ENCODE assay signal across 30 cellular contexts in genomic region chr3:37506968-37507535, GRCh38. TPM values are rescaled to one million over a fixed set of nuclear protein-coding genes. Genes with fewer than 3 reads are reported as not detected.
"Had no signal": no experiment of that assay in that cellular context is flagged by ENCODE, and none has a peak within 500 bp of the region (broad histone marks: within the 10 kb centered on the region; RNA-seq: fewer than 3 reads in every experiment).

No MANE protein-coding gene starts in this region.

- H3K9me3 Mint-ChIP-seq: activated B cell treated with CpG ODN at 0.5 μM for 24 hours; activated CD4-positive, alpha-beta memory T cell treated with anti-CD3 and anti-CD28 coated beads for 36 hours; activated naive CD4-positive, alpha-beta T cell treated with anti-CD3 and anti-CD28 coated beads for 36 hours; activated naive CD4-positive, alpha-beta T cell treated with anti-CD3 and anti-CD28 coated beads, Interleukin-2, amount 50 U/mL, for 24 hours; activated naive CD8-positive, alpha-beta T cell treated with anti-CD3 and anti-CD28 coated beads for 36 hours; activated naive CD8-positive, alpha-beta T cell treated with anti-CD3 and anti-CD28 coated beads, Interleukin-2, amount 50 U/mL, for 24 hours; activated T-helper 1 cell treated with anti-CD3 and anti-CD28 coated beads, Interleukin-12 subunit alpha, Interleukin-12 subunit beta, Interleukin-2, Interleukin-4 antibody, amounts not matched to agents 30 ng/mL and 10 ng/mL and 1 ng/mL, durations not matched to agents 14 hours and 24 hours and 36 hours; activated T-helper 2 cell treated with anti-CD3 and anti-CD28 coated beads, Interferon-gamma antibody, Interleukin-2, Interleukin-4, amounts not matched to agents 10 μg/mL and 5 μg/mL and 100 μg/mL, durations not matched to agents 14 hours and 24 hours and 36 hours; T-helper 2 cell treated with Interferon-gamma antibody and Interleukin-4, amounts not matched to agents 5 μg/mL and 100 μg/mL, for 36 hours had no signal

- ATAC-seq: activated CD4-positive, CD25-positive, alpha-beta regulatory T cell treated with anti-CD3 and anti-CD28 coated beads, Interleukin-2, amount 50 U/mL, for 24 hours; activated CD8-positive, alpha-beta memory T cell treated with anti-CD3 and anti-CD28 coated beads, Interleukin-2, amount 10 ng/mL, durations not matched to agents 7 days and 5 days; activated CD8-positive, alpha-beta T cell treated with anti-CD3 and anti-CD28 coated beads, Interleukin-2, amount 10 ng/mL, durations not matched to agents 7 days and 5 days; activated naive CD8-positive, alpha-beta T cell treated with anti-CD3 and anti-CD28 coated beads, Interleukin-2, amount 50 U/mL, for 24 hours; body of pancreas; esophagus mucosa; T-helper 17 cell had no signal

- H3K36me3 ChIP-seq: WERI-Rb-1 had no signal

- H3K27ac Mint-ChIP-seq: activated B cell treated with CpG ODN at 0.5 μM for 24 hours; activated CD4-positive, alpha-beta memory T cell treated with anti-CD3 and anti-CD28 coated beads for 36 hours; activated CD8-positive, alpha-beta memory T cell treated with anti-CD3 and anti-CD28 coated beads, Interleukin-2, amount 10 ng/mL, durations not matched to agents 7 days and 5 days; activated CD8-positive, alpha-beta T cell treated with anti-CD3 and anti-CD28 coated beads, Interleukin-2, amount 10 ng/mL, durations not matched to agents 7 days and 5 days; activated naive CD4-positive, alpha-beta T cell treated with anti-CD3 and anti-CD28 coated beads for 36 hours; activated naive CD4-positive, alpha-beta T cell treated with anti-CD3 and anti-CD28 coated beads, Interleukin-2, amount 50 U/mL, for 24 hours; activated naive CD8-positive, alpha-beta T cell treated with anti-CD3 and anti-CD28 coated beads for 36 hours; activated naive CD8-positive, alpha-beta T cell treated with anti-CD3 and anti-CD28 coated beads, Interleukin-2, amount 50 U/mL, for 24 hours; activated T-helper 1 cell treated with anti-CD3 and anti-CD28 coated beads, Interleukin-12 subunit alpha, Interleukin-12 subunit beta, Interleukin-2, Interleukin-4 antibody, amounts not matched to agents 30 ng/mL and 10 ng/mL and 1 ng/mL, durations not matched to agents 14 hours and 24 hours and 36 hours; activated T-helper 2 cell treated with anti-CD3 and anti-CD28 coated beads, Interferon-gamma antibody, Interleukin-2, Interleukin-4, amounts not matched to agents 10 μg/mL and 5 μg/mL and 100 μg/mL, durations not matched to agents 14 hours and 24 hours and 36 hours; T-helper 17 cell; T-helper 2 cell treated with Interferon-gamma antibody and Interleukin-4, amounts not matched to agents 5 μg/mL and 100 μg/mL, for 36 hours had no signal

- DNase-seq: activated B cell treated with CpG ODN at 0.5 μM for 24 hours; activated CD4-positive, alpha-beta memory T cell treated with anti-CD3 and anti-CD28 coated beads for 36 hours; activated CD4-positive, alpha-beta T cell treated with anti-CD3 and anti-CD28 coated beads for 48 hours; activated CD4-positive, alpha-beta T cell treated with anti-CD3 and anti-CD28 coated beads, Interleukin-2, amount 50 U/mL, for 1 hour; activated CD8-positive, alpha-beta memory T cell treated with anti-CD3 and anti-CD28 coated beads, Interleukin-2, amount 10 ng/mL, durations not matched to agents 7 days and 5 days; activated CD8-positive, alpha-beta memory T cell treated with anti-CD3 and anti-CD28 coated beads, Interleukin-2, amount 50 U/mL, for 4 hours; activated CD8-positive, alpha-beta T cell treated with anti-CD3 and anti-CD28 coated beads, Interleukin-2, amount 10 ng/mL, durations not matched to agents 7 days and 5 days; activated effector memory CD4-positive, alpha-beta T cell treated with anti-CD3 and anti-CD28 coated beads, Interleukin-2, amount 50 U/mL, for 16 hours; activated naive CD4-positive, alpha-beta T cell treated with anti-CD3 and anti-CD28 coated beads for 36 hours; activated naive CD8-positive, alpha-beta T cell treated with anti-CD3 and anti-CD28 coated beads for 36 hours; activated naive CD8-positive, alpha-beta T cell treated with anti-CD3 and anti-CD28 coated beads, Interleukin-2, amount 50 U/mL, for 24 hours; activated T-cell treated with anti-CD3 and anti-CD28 coated beads, Interleukin-2, amount 50 U/mL, for 1 hour; activated T-cell treated with anti-CD3 and anti-CD28 coated beads, Interleukin-2, amount 50 U/mL, for 48 hours; adrenal gland; amygdala; aorta; body of pancreas; caudate nucleus; effector CD8-positive, alpha-beta T cell; foreskin fibroblast; T-helper 1 cell; T-helper 17 cell; T1000; WERI-Rb-1 had no signal

- H3K9me3 ChIP-seq: adrenal gland, body of pancreas had no signal

- H3K27ac ChIP-seq: body of pancreas, WERI-Rb-1 had no signal

- H3K4me3 ChIP-seq: adrenal gland, body of pancreas had no signal

- H3K4me3 Mint-ChIP-seq: activated B cell treated with CpG ODN at 0.5 μM for 24 hours; activated CD4-positive, alpha-beta memory T cell treated with anti-CD3 and anti-CD28 coated beads for 36 hours; activated CD8-positive, alpha-beta memory T cell treated with anti-CD3 and anti-CD28 coated beads, Interleukin-2, amount 10 ng/mL, durations not matched to agents 7 days and 5 days; activated CD8-positive, alpha-beta T cell treated with anti-CD3 and anti-CD28 coated beads, Interleukin-2, amount 10 ng/mL, durations not matched to agents 7 days and 5 days; activated naive CD4-positive, alpha-beta T cell treated with anti-CD3 and anti-CD28 coated beads for 36 hours; activated naive CD4-positive, alpha-beta T cell treated with anti-CD3 and anti-CD28 coated beads, Interleukin-2, amount 50 U/mL, for 24 hours; activated naive CD8-positive, alpha-beta T cell treated with anti-CD3 and anti-CD28 coated beads for 36 hours; activated naive CD8-positive, alpha-beta T cell treated with anti-CD3 and anti-CD28 coated beads, Interleukin-2, amount 50 U/mL, for 24 hours; activated T-helper 1 cell treated with anti-CD3 and anti-CD28 coated beads, Interleukin-12 subunit alpha, Interleukin-12 subunit beta, Interleukin-2, Interleukin-4 antibody, amounts not matched to agents 30 ng/mL and 10 ng/mL and 1 ng/mL, durations not matched to agents 14 hours and 24 hours and 36 hours; T-helper 17 cell; T-helper 2 cell treated with Interferon-gamma antibody and Interleukin-4, amounts not matched to agents 5 μg/mL and 100 μg/mL, for 36 hours had no signal

- H3K4me1 Mint-ChIP-seq: activated B cell treated with CpG ODN at 0.5 μM for 24 hours; activated naive CD4-positive, alpha-beta T cell treated with anti-CD3 and anti-CD28 coated beads, Interleukin-2, amount 50 U/mL, for 24 hours had no signal

- H3K27me3 Mint-ChIP-seq: activated B cell treated with CpG ODN at 0.5 μM for 24 hours had no signal

- H3K36me3 Mint-ChIP-seq: activated CD4-positive, alpha-beta memory T cell treated with anti-CD3 and anti-CD28 coated beads for 36 hours; activated CD8-positive, alpha-beta memory T cell treated with anti-CD3 and anti-CD28 coated beads, Interleukin-2, amount 10 ng/mL, durations not matched to agents 7 days and 5 days; activated naive CD4-positive, alpha-beta T cell treated with anti-CD3 and anti-CD28 coated beads, Interleukin-2, amount 50 U/mL, for 24 hours; activated naive CD8-positive, alpha-beta T cell treated with anti-CD3 and anti-CD28 coated beads for 36 hours had no signal

- H3K27me3 ChIP-seq: adrenal gland, body of pancreas had no signal

RNA-seq across cellular contexts. Expression of gene ITGA9, which starts 55.1 kb away (rescaled TPM):
- total RNA-seq: activated B cell treated with CpG ODN at 0.5 μM for 24 hours; activated CD8-positive, alpha-beta T cell treated with anti-CD3 and anti-CD28 coated beads, Interleukin-2, amount 10 ng/mL, durations not matched to agents 7 days and 5 days had no signal
